ENCODE assay signal across 14 cellular contexts in genomic region chr1:155082941-155083541, GRCh38. TPM values are rescaled to one million over a fixed set of nuclear protein-coding genes. Genes with fewer than 3 reads are reported as not detected.
A peak's percentile ranks its signal among the peaks of the same experiment; 100 is the strongest.
DNase-seq lines count a peak whose midpoint lies in the region; ATAC-seq and TF ChIP-seq lines count a peak whose summit lies in the region.
"Had no signal": no experiment of that assay in that cellular context is flagged by ENCODE, and none has a peak within 500 bp of the region (broad histone marks: within the 10 kb centered on the region; RNA-seq: fewer than 3 reads in every experiment).

No MANE protein-coding gene starts in this region.

- no peaks in the 10 kb centered on the region for H3K9me3 ChIP-seq in spleen
- H3K9me3 ChIP-seq in BE2C, result no peaks in the 10 kb centered on the region
- H3K9me3 ChIP-seq: adrenal gland, SJSA1 had no signal

- DNase-seq in H7 (peak; percentile 40), left colon (peak; percentile 74 to 91), spleen (peak; percentile 75), COLO829 (ENCODE audit: low spot score) (no peak), BE2C (no peak)
- DNase-seq: activated CD8-positive, alpha-beta memory T cell treated with anti-CD3 and anti-CD28 coated beads, Interleukin-2, amount 50 U/mL, for 48 hours; adrenal gland; dermis blood vessel endothelial cell; NCI-H2081 treated with DMSO at 0.1 percent for 48 hours had no signal

- H3K27ac ChIP-seq in VCaP (peak overlapping the region; percentile 81), spleen (no peak overlapping the region)
- H3K27ac ChIP-seq: adrenal gland, SJSA1 had no signal

- H3K27me3 ChIP-seq in H7 (ENCODE audit: control insufficient read depth, insufficient read depth, low read length), result peaks cover 62% of the 10 kb centered on the region
- peaks cover 24 to 65% (median 58%) of the 10 kb centered on the region in 7 donors for H3K27me3 ChIP-seq in spleen (replicated peaks in 1 of 7)
- H3K27me3 ChIP-seq in BE2C, result peaks cover 42% of the 10 kb centered on the region

- ATAC-seq in left colon (peak; percentile 54), GM21447 (IDR thresholded peaks at IDR 0.05; ENCODE audit: unreplicated experiment) (no peak)
- ATAC-seq: K562 had no signal

- WGBS in spleen, 5 donors, result 53 to 71% (median 68%) methylated on average over 6 to 8 of the region's 8 CpGs

- no peaks in the 10 kb centered on the region for H3K36me3 ChIP-seq in H7 (replicated peaks; ENCODE audit: control insufficient read depth, insufficient read depth, low read length)
- no peaks in the 10 kb centered on the region for H3K36me3 ChIP-seq in spleen
- no peaks in the 10 kb centered on the region for H3K36me3 ChIP-seq in BE2C
- H3K36me3 ChIP-seq: adrenal gland, SJSA1 had no signal

- intact Hi-C loops in left colon (cut with DNase I, micrococcal nuclease) (no loop called here), spleen (cut with DNase I; ENCODE audit: low total_unique reads) (no loop called here)

- TF ChIP-seq POLR2A in spleen (IDR thresholded peaks at IDR 0.05), result no peak

- TF ChIP-seq CTCF in VCaP (conservative IDR thresholded peaks at IDR 0.05) (no peak), spleen (IDR thresholded peaks at IDR 0.05 in 8 of 11, conservative IDR thresholded peaks at IDR 0.05 in 3 of 11) (no peak), BE2C (IDR thresholded peaks at IDR 0.05; ENCODE audit: low read depth, low read length) (no peak)

- peaks cover 58 to 94% (median 82%) of the 10 kb centered on the region in 6 donors for H3K4me1 ChIP-seq in spleen
- peaks cover 11% of the 10 kb centered on the region for H3K4me1 ChIP-seq in BE2C

- no peak overlapping the region for H3K4me3 ChIP-seq in H7 (ENCODE audit: insufficient read depth, low read depth, low read length)
- peak overlapping the region in 1 of 8 donors; percentile 68 for H3K4me3 ChIP-seq in spleen
- no peak overlapping the region for H3K4me3 ChIP-seq in BE2C (ENCODE audit: low read depth, low read length)
- H3K4me3 ChIP-seq: adrenal gland, K562, SJSA1 had no signal

RNA-seq across cellular contexts. Expression of gene EFNA3, which starts 4.4 kb away (rescaled TPM):
- total RNA-seq in H7 (2014; rRNA removed; shearing (Covaris generic)), result 17.5 and 24.9 TPM in 2 replicates
- total RNA-seq in left colon (10 to 100 TPM in 1 of 2 donors, 1 to 10 TPM in 1; 7.7 to 23.1 TPM), spleen (1 to 10 TPM in 6 of 7 donors, not detected in 1; 1.6 to 4.3 (median 2.4) TPM)
- 1 to 10 TPM; 1.4 to 2.0 (median 1.7) TPM for polyA plus RNA-seq in spleen
- polyA plus RNA-seq in BE2C (2012; ENCODE audit: insufficient read depth, insufficient read length, low read depth), result 13.2 TPM

RNA-seq across cellular contexts. Expression of gene EFNA4, which starts 19.5 kb away (rescaled TPM):
- total RNA-seq in H7 (2014; rRNA removed; shearing (Covaris generic)), result 59.5 and 59.6 TPM in 2 replicates
- 10 to 100 TPM; 23.0 to 33.5 TPM for total RNA-seq in left colon
- total RNA-seq in spleen, result 1 to 10 TPM; 4.6 to 7.7 (median 6.0) TPM
- 1 to 10 TPM; 7.3 to 9.5 (median 8.7) TPM for polyA plus RNA-seq in spleen
- not detected for polyA plus RNA-seq in BE2C (2012; ENCODE audit: insufficient read depth, insufficient read length, low read depth)

RNA-seq across cellular contexts. Expression of gene ADAM15, which starts 31.9 kb away (rescaled TPM):
- 34.9 and 35.0 TPM in 2 replicates for total RNA-seq in H7 (2014; rRNA removed; shearing (Covaris generic))
- total RNA-seq in left colon (100 to 1,000 TPM in 1 of 2 donors, 10 to 100 TPM in 1; 88.9 to 160 TPM), spleen (100 to 1,000 TPM in 2 of 7 donors, 10 to 100 TPM in 5; 70.8 to 205 (median 84.6) TPM)
- 100 to 1,000 TPM in 2 of 3 donors, 10 to 100 TPM in 1; 76.4 to 313 (median 286) TPM for polyA plus RNA-seq in spleen
- polyA plus RNA-seq in BE2C (2012; ENCODE audit: insufficient read depth, insufficient read length, low read depth), result 95.5 TPM

RNA-seq across cellular contexts. Expression of gene EFNA1, which starts 44.6 kb away (rescaled TPM):
- total RNA-seq in H7 (2014; rRNA removed; shearing (Covaris generic)), result 4.9 and 6.4 TPM in 2 replicates
- total RNA-seq in left colon, result 100 to 1,000 TPM in 1 of 2 donors, 10 to 100 TPM in 1; 63.0 to 176 TPM
- 10 to 100 TPM in 5 of 7 donors, 1 to 10 TPM in 2; 8.0 to 19.4 (median 10.3) TPM for total RNA-seq in spleen
- polyA plus RNA-seq in spleen, result 1 to 10 TPM; 3.7 to 8.0 (median 7.8) TPM
- polyA plus RNA-seq in BE2C (2012; ENCODE audit: insufficient read depth, insufficient read length, low read depth), result 6.7 TPM
- total RNA-seq: fibroblast of villous mesenchyme had no signal

RNA-seq across cellular contexts. Expression of gene DCST1, which starts 49.4 kb away (rescaled TPM):
- not detected in 2 replicates for total RNA-seq in H7 (2014; rRNA removed; shearing (Covaris generic))
- total RNA-seq in left colon (under 1 TPM in 1 of 2 donors, not detected in 1; 0.21 TPM), spleen (not detected)
- polyA plus RNA-seq in spleen, result not detected
- polyA plus RNA-seq in BE2C (2012; ENCODE audit: insufficient read depth, insufficient read length, low read depth), result not detected
- total RNA-seq: adrenal gland, dermis blood vessel endothelial cell, fibroblast of villous mesenchyme, K562, SJSA1 had no signal
- polyA plus RNA-seq: adrenal gland, K562 had no signal

Comparison
In these comparisons a context has a peak if more than half of its experiments do, and no peak if none do; other contexts are left out.
1. DNase-seq: peak in H7 (single experiment), left colon (2 of 2) and spleen (single experiment); none in COLO829 (single experiment) and BE2C (single experiment).